In genomic region chr1:206470692-206471414, GRCh38 we compare ENCODE assay signal across 1 cellular context.
TF ChIP-seq lines count a peak whose summit lies in the region.

No MANE protein-coding gene starts in this region.

TF ChIP-seq in K562, 482 proteins besides CTCF, POLR2A, EP300 and RAD21 (continued from another document):
- TF ChIP-seq ZFP91 (CRISPR knock-in tag; IDR thresholded peaks at IDR 0.05): no peak
- TF ChIP-seq KLF1 (tag; IDR thresholded peaks at IDR 0.05): no peak
- no peak for TF ChIP-seq KAT2B (IDR thresholded peaks at IDR 0.05; ENCODE audit: low read depth, low read length)
- no peak for TF ChIP-seq SP1 (CRISPR knock-in tag; IDR thresholded peaks at IDR 0.05)
- no peak for TF ChIP-seq ZC3H11A (IDR thresholded peaks at IDR 0.05; ENCODE audit: low read depth, low read length)
- TF ChIP-seq TAF9B (IDR thresholded peaks at IDR 0.05; ENCODE audit: partially characterized antibody): no peak
- TF ChIP-seq KDM1A (IDR thresholded peaks at IDR 0.05): no peak
- TF ChIP-seq RBFOX2 (IDR thresholded peaks at IDR 0.05; ENCODE audit: low read depth, low read length): peak; percentile 37; the same call in 1 of the 2 replicates
- no peak for TF ChIP-seq RNF219 (CRISPR knock-in tag; IDR thresholded peaks at IDR 0.05)
- no peak for TF ChIP-seq ZNF445 (CRISPR knock-in tag; IDR thresholded peaks at IDR 0.05; ENCODE audit: low read depth)
- TF ChIP-seq NR2C2 (CRISPR knock-in tag; IDR thresholded peaks at IDR 0.05): peak; percentile 56; the same call in 1 of the 2 replicates
- TF ChIP-seq NR2C2 (tag; IDR thresholded peaks at IDR 0.05): no peak
- peak; percentile 38 for TF ChIP-seq GABPB1 (CRISPR knock-in tag; IDR thresholded peaks at IDR 0.05)
- peak; percentile 6 for TF ChIP-seq TAF1 (IDR thresholded peaks at IDR 0.05; ENCODE audit: control insufficient read depth, extremely low read depth, insufficient read depth, low read length, severe bottlenecking)
- TF ChIP-seq ZNF165 (CRISPR knock-in tag; IDR thresholded peaks at IDR 0.05; ENCODE audit: borderline replicate concordance): 0 out of 2 replicates have a peak, but pooled peaks have one; percentile 10
- TF ChIP-seq GABPA (tag; conservative IDR thresholded peaks at IDR 0.05; ENCODE audit: low read depth): 0 out of 2 replicates have a peak, but pooled peaks have one; percentile 13
TF ChIP-seq in K562: peak in this region for 11.
